Comparison of ENCODE assay signal across 10 cellular contexts in the genomic region with DNA sequence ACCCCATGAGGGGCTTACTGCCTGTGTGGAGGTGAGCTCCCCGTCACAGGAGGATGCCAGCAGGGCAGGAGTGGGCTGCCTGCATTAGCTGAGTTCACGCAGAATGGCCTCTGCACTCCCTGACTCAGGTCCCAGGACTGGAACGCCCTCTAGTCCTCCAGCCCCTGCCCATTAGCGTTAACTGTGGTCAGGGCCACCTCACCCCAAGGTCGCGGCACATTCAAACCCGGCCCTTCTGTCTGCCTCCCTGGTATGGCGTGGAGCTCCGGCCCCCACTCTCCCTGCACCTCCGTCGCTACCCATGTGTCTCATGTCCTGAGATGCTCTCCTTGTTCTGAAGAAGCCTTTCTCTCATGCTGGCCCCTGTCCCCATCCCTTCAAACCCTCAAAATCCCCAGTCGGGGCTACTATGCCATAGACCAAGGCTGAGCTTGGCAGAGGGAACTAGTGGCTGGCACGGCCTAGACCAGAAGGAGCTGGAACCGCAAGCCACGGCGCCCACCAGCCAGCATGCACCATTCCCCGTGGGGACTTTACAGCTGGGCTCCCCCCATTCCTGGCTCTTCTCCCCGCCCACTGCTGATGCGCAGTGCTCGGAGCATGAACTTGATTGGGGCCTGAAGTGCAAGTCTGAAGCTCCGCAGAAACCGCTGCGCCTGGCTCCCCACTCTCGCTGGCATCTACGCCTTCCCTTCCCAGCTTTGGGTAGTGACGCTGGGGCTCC.
"Had no signal": no experiment of that assay in that cellular context is flagged by ENCODE, and none has a peak within 500 bp of the region (broad histone marks: within the 10 kb centered on the region; RNA-seq: fewer than 3 reads in every experiment).

No MANE protein-coding gene starts in this region.

- H3K4me3 ChIP-seq: esophagus muscularis mucosa, psoas muscle, right lobe of liver had no signal

- DNase-seq: activated CD4-positive, alpha-beta T cell treated with anti-CD3 and anti-CD28 coated beads, Interleukin-2, amount 10 ng/mL, durations not matched to agents 24 days and 14 days; anterior cingulate cortex; left cardiac atrium; mesenchymal stem cell; stimulated activated CD4-positive, alpha-beta T cell treated with anti-CD3 and anti-CD28 coated beads, Interleukin-2, amount 100 ng/mL, for 24 hours had no signal

- H3K27ac ChIP-seq: esophagus muscularis mucosa, psoas muscle, right lobe of liver had no signal

- H3K4me1 ChIP-seq: psoas muscle, right lobe of liver had no signal

- H3K36me3 ChIP-seq: esophagus muscularis mucosa, right lobe of liver had no signal

- ATAC-seq: left cardiac atrium, psoas muscle, right lobe of liver had no signal

- H3K27me3 ChIP-seq: right lobe of liver had no signal

- FAIRE-seq: endometrium, urothelium cell line had no signal

- H3K9me3 ChIP-seq: esophagus muscularis mucosa, psoas muscle, right lobe of liver had no signal
